Comparison of ENCODE assay signal across 27 cellular contexts in the genomic region with DNA sequence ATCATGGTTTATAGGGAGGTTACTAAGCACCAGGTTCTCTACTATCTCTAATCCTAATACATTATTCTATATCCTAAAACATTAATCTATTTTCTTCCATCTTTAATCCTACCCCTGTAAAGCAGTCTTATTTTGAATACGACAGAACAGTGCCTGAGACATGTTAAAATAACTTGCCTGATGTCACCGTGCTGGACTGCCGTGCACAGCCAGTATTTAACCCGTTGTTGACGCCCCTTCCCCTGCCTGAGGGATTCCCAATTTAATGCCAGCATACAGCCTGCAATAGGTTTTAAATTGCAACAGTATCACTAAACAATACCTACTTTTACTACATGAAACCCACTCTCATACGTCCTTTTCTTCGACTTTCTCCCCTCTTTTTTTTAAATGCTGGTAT.
DNase-seq lines count a peak whose midpoint lies in the region; ATAC-seq and TF ChIP-seq lines count a peak whose summit lies in the region.
"Had no signal": no experiment of that assay in that cellular context is flagged by ENCODE, and none has a peak within 500 bp of the region (broad histone marks: within the 10 kb centered on the region; RNA-seq: fewer than 3 reads in every experiment).

No MANE protein-coding gene starts in this region.

- ATAC-seq in CD8-positive, alpha-beta T cell, result no peak
- no peak for ATAC-seq in foreskin keratinocyte
- ATAC-seq: GM12878, left lobe of liver, sciatic nerve had no signal

- DNase-seq in CD8-positive, alpha-beta T cell, result no peak
- DNase-seq in foreskin keratinocyte, result no peak
- no peak for DNase-seq in neural progenitor cell (ENCODE audit: low spot score)
- DNase-seq in middle frontal gyrus (ENCODE audit: extremely low spot score, low spot score), result no peak
- no peak for DNase-seq in mesendoderm
- DNase-seq in KBM-7, result no peak
- no peak for DNase-seq in H9
- DNase-seq: activated CD4-positive, alpha-beta T cell treated with anti-CD3 and anti-CD28 coated beads, Interleukin-2, amount 10 ng/mL, durations not matched to agents 24 days and 14 days; activated gamma-delta T cell treated with Interleukin-2 at 50 U/mL for 16 hours; activated T-cell treated with anti-CD3 and anti-CD28 coated beads, Interleukin-2, amount 50 U/mL, for 24 hours; head of caudate nucleus; Karpas-422; natural killer cell; NCI-H1436 treated with DMSO at 0.1 percent for 48 hours; NCI-H2107; NCI-H446 treated with DMSO at 0.1 percent for 48 hours; stimulated activated CD4-positive, alpha-beta T cell treated with anti-CD3 and anti-CD28 coated beads, Interleukin-15, amount 100 ng/mL, for 24 hours; stimulated activated naive CD4-positive, alpha-beta T cell treated with Interleukin-2 at 50 U/mL for 16 hours; testis; uterus had no signal

- no peak overlapping the region for H3K9ac ChIP-seq in KMS-11
- no peak overlapping the region for H3K9ac ChIP-seq in neural progenitor cell
- H3K9ac ChIP-seq in mesendoderm (ENCODE audit: low read length), result no peak overlapping the region
- H3K9ac ChIP-seq in H9 (ENCODE audit: extremely low read depth, insufficient read length, low read length), result no peak overlapping the region
- H3K9ac ChIP-seq: parathyroid adenoma had no signal

- H2BK15ac ChIP-seq in mesendoderm (replicated peaks; ENCODE audit: low read depth) (no peak overlapping the region), H9 (ENCODE audit: low read depth, low read length) (no peak overlapping the region)

- H3K4me1 ChIP-seq in CD8-positive, alpha-beta T cell (ENCODE audit: insufficient read depth, low read length), result no peaks in the 10 kb centered on the region
- H3K4me1 ChIP-seq in KMS-11 (ENCODE audit: low read depth, poor library complexity, severe bottlenecking), result peaks cover 75% of the 10 kb centered on the region
- H3K4me1 ChIP-seq in foreskin keratinocyte, result peaks cover 35% of the 10 kb centered on the region
- peaks cover 27% of the 10 kb centered on the region for H3K4me1 ChIP-seq in neural progenitor cell
- H3K4me1 ChIP-seq in mesendoderm (ENCODE audit: control insufficient read depth, low read depth, low read length), result peaks cover 12% of the 10 kb centered on the region
- H3K4me1 ChIP-seq in H9 (ENCODE audit: insufficient read depth, low read length), result peaks cover 2% of the 10 kb centered on the region; the same call in 1 of the 2 replicates

- H2BK5ac ChIP-seq in mesendoderm (ENCODE audit: low read length) (no peak overlapping the region), H9 (ENCODE audit: insufficient read length, low read length) (no peak overlapping the region)

- H4K91ac ChIP-seq in H9 (ENCODE audit: insufficient read length, low read depth, low read length), result no peak overlapping the region

- H3K23me2 ChIP-seq in H9 (ENCODE audit: insufficient read length, low read depth, low read length, poor library complexity, severe bottlenecking), result no peaks in the 10 kb centered on the region

- H2BK120ac ChIP-seq in mesendoderm (ENCODE audit: low read depth, low read length) (no peak overlapping the region), H9 (ENCODE audit: low read depth, low read length, poor library complexity, severe bottlenecking) (no peak overlapping the region)

- no peak for TF ChIP-seq CTCF in CD8-positive, alpha-beta T cell (IDR thresholded peaks at IDR 0.05)
- TF ChIP-seq CTCF in KMS-11 (conservative IDR thresholded peaks at IDR 0.05; ENCODE audit: low read depth, low read length) (no peak), foreskin keratinocyte (conservative IDR thresholded peaks at IDR 0.05) (no peak), neural progenitor cell (IDR thresholded peaks at IDR 0.05) (no peak), H9 (conservative IDR thresholded peaks at IDR 0.05) (no peak)

- H4K5ac ChIP-seq in mesendoderm (ENCODE audit: low read length) (no peak overlapping the region), H9 (ENCODE audit: insufficient read length, low read depth, low read length) (no peak overlapping the region)

- H2BK20ac ChIP-seq in H9 (ENCODE audit: low read depth, low read length, poor library complexity, severe bottlenecking), result no peak overlapping the region

- POLR2A ChIA-PET in CD8-positive, alpha-beta T cell (lab: Charles Lee), result no interaction called here

- no peak overlapping the region for H3K4me3 Mint-ChIP-seq in CD8-positive, alpha-beta T cell
- H3K4me3 Mint-ChIP-seq in neural progenitor cell, result no peak overlapping the region
- no peak overlapping the region for H3K4me3 Mint-ChIP-seq in H9
- H3K4me3 Mint-ChIP-seq: activated CD4-positive, alpha-beta T cell treated with anti-CD3 and anti-CD28 coated beads, Interleukin-2, amount 10 ng/mL, durations not matched to agents 24 days and 14 days; activated T-cell treated with anti-CD3 and anti-CD28 coated beads, Interleukin-2, amount 50 U/mL, for 24 hours; natural killer cell had no signal

- no peak overlapping the region for H3K4me3 ChIP-seq in CD8-positive, alpha-beta T cell (ENCODE audit: low read depth, low read length)
- H3K4me3 ChIP-seq in KMS-11 (IDR thresholded peaks at IDR 0.05; ENCODE audit: insufficient read depth, low read depth, low read length) (no peak overlapping the region), neural progenitor cell (no peak overlapping the region), mesendoderm (ENCODE audit: low read length) (no peak overlapping the region)
- H3K4me3 ChIP-seq: body of pancreas, GM12878, testis, uterus had no signal

- H3K27me3 ChIP-seq in CD8-positive, alpha-beta T cell (ENCODE audit: insufficient read depth, low read length), result no peaks in the 10 kb centered on the region
- H3K27me3 ChIP-seq in KMS-11 (ENCODE audit: insufficient read depth, low read depth) (no peaks in the 10 kb centered on the region), foreskin keratinocyte (no peaks in the 10 kb centered on the region), neural progenitor cell (no peaks in the 10 kb centered on the region), mesendoderm (ENCODE audit: insufficient read depth, low read length, poor library complexity) (no peaks in the 10 kb centered on the region), H9 (ENCODE audit: insufficient read depth, low read length) (no peaks in the 10 kb centered on the region)
- H3K27me3 ChIP-seq: body of pancreas, testis, uterus had no signal

- no peak overlapping the region for H3T11ph ChIP-seq in H9 (ENCODE audit: low read length)

- in situ Hi-C loops in KBM-7 (cut with MboI; ENCODE audit: low pct_unique_long_range_greater_than_20kb, low sequenced_read_pairs), result no loop called here

- WGBS in mesendoderm (ENCODE audit: extremely low coverage, insufficient coverage, low lambda C conversion rate), result 100% methylated on average over 2 of the region's 7 CpGs
- 100% methylated on average over 2 of the region's 7 CpGs for WGBS in H9 (ENCODE audit: extremely low coverage, insufficient read length, low lambda C conversion rate)

- H3K9me3 Mint-ChIP-seq in CD8-positive, alpha-beta T cell, result no peaks in the 10 kb centered on the region
- H3K9me3 Mint-ChIP-seq in neural progenitor cell (no peaks in the 10 kb centered on the region), H9 (no peaks in the 10 kb centered on the region)
- H3K9me3 Mint-ChIP-seq: activated CD4-positive, alpha-beta T cell treated with anti-CD3 and anti-CD28 coated beads, Interleukin-2, amount 10 ng/mL, durations not matched to agents 24 days and 14 days; activated T-cell treated with anti-CD3 and anti-CD28 coated beads, Interleukin-2, amount 50 U/mL, for 24 hours; natural killer cell had no signal

- no peak overlapping the region for H3K4ac ChIP-seq in mesendoderm (ENCODE audit: low read depth, low read length)
- no peak overlapping the region for H3K4ac ChIP-seq in H9 (ENCODE audit: low read depth, low read length)

- H3K36me3 ChIP-seq in CD8-positive, alpha-beta T cell (ENCODE audit: insufficient read depth, low read length), result no peaks in the 10 kb centered on the region
- H3K36me3 ChIP-seq in KMS-11 (ENCODE audit: insufficient read depth) (no peaks in the 10 kb centered on the region), neural progenitor cell (no peaks in the 10 kb centered on the region), mesendoderm (ENCODE audit: control insufficient read depth, insufficient read depth, low read length) (no peaks in the 10 kb centered on the region)
- H3K36me3 ChIP-seq: uterus had no signal

- H3K18ac ChIP-seq in mesendoderm (ENCODE audit: low read length) (no peak overlapping the region), H9 (ENCODE audit: insufficient read length, low read depth, low read length) (no peak overlapping the region)

- H3K4me1 Mint-ChIP-seq in CD8-positive, alpha-beta T cell (ENCODE audit: low read depth), result peaks cover 48% of the 10 kb centered on the region
- H3K4me1 Mint-ChIP-seq in neural progenitor cell, result peaks cover 27% of the 10 kb centered on the region
- peaks cover 54 to 56% of the 10 kb centered on the region in 2 experiments for H3K4me1 Mint-ChIP-seq in H9

- peak overlapping the region; percentile 4 for H3K27ac Mint-ChIP-seq in CD8-positive, alpha-beta T cell
- no peak overlapping the region for H3K27ac Mint-ChIP-seq in neural progenitor cell
- 0 out of 7 replicates have a peak overlapping the region, but pooled peaks of 1 of the 3 experiments have one; percentile 1 for H3K27ac Mint-ChIP-seq in H9
- H3K27ac Mint-ChIP-seq: activated CD4-positive, alpha-beta T cell treated with anti-CD3 and anti-CD28 coated beads, Interleukin-2, amount 10 ng/mL, durations not matched to agents 24 days and 14 days; activated T-cell treated with anti-CD3 and anti-CD28 coated beads, Interleukin-2, amount 50 U/mL, for 24 hours had no signal

- no peak overlapping the region for H3K56ac ChIP-seq in mesendoderm (ENCODE audit: low read length)
- no peak overlapping the region for H3K56ac ChIP-seq in H9 (ENCODE audit: insufficient read length, low read depth, low read length)

- H3K23ac ChIP-seq in mesendoderm (ENCODE audit: low read length) (no peak overlapping the region), H9 (ENCODE audit: insufficient read length, low read depth, low read length) (no peak overlapping the region)

- no peaks in the 10 kb centered on the region for H3K27me3 Mint-ChIP-seq in CD8-positive, alpha-beta T cell (ENCODE audit: low read depth)
- H3K27me3 Mint-ChIP-seq in neural progenitor cell (ENCODE audit: insufficient read depth, low read depth) (peaks cover 2% of the 10 kb centered on the region), H9 (ENCODE audit: low read depth) (no peaks in the 10 kb centered on the region; the same call in 1 of the 2 replicates)
- H3K27me3 Mint-ChIP-seq: activated CD4-positive, alpha-beta T cell treated with anti-CD3 and anti-CD28 coated beads, Interleukin-2, amount 10 ng/mL, durations not matched to agents 24 days and 14 days; activated T-cell treated with anti-CD3 and anti-CD28 coated beads, Interleukin-2, amount 50 U/mL, for 24 hours had no signal

- no peak overlapping the region for H3K14ac ChIP-seq in H9 (ENCODE audit: insufficient read depth, low read length)

- H3K36me3 Mint-ChIP-seq in CD8-positive, alpha-beta T cell, result peaks cover 25% of the 10 kb centered on the region
- no peaks in the 10 kb centered on the region for H3K36me3 Mint-ChIP-seq in neural progenitor cell
- peaks cover 0 to 8% (median 0%) of the 10 kb centered on the region in 3 experiments; a peak in 1 of 7 replicates for H3K36me3 Mint-ChIP-seq in H9 (ENCODE audit: insufficient read depth in 1 of 3, low read depth in 3 of 3)
- H3K36me3 Mint-ChIP-seq: natural killer cell had no signal

- no peaks in the 10 kb centered on the region for H3K9me3 ChIP-seq in CD8-positive, alpha-beta T cell (ENCODE audit: low read length)
- H3K9me3 ChIP-seq in neural progenitor cell (ENCODE audit: low read depth), result no peaks in the 10 kb centered on the region
- no peaks in the 10 kb centered on the region for H3K9me3 ChIP-seq in H9 (ENCODE audit: control insufficient read depth, low read depth, low read length)
- H3K9me3 ChIP-seq: body of pancreas, testis, uterus had no signal

- intact Hi-C loops in CD8-positive, alpha-beta T cell (cut with DNase I, micrococcal nuclease), result no loop called here

- no peak overlapping the region for H4K8ac ChIP-seq in mesendoderm (ENCODE audit: low read depth, low read length)
- no peak overlapping the region for H4K8ac ChIP-seq in H9 (replicated peaks; ENCODE audit: insufficient read length, low read depth, low read length)

- H3K4me2 ChIP-seq in KMS-11 (peak overlapping the region; percentile 51; the same call in 1 of the 2 replicates), neural progenitor cell (peak overlapping the region; percentile 3), mesendoderm (ENCODE audit: low read length) (no peak overlapping the region), H9 (ENCODE audit: insufficient read depth, insufficient read length, low read length) (no peak overlapping the region)

- H3K79me1 ChIP-seq in mesendoderm (ENCODE audit: low read length) (peaks cover 2% of the 10 kb centered on the region), H9 (ENCODE audit: insufficient read depth, low read depth, low read length, poor library complexity, severe bottlenecking) (no peaks in the 10 kb centered on the region)

- H3K79me2 ChIP-seq in KMS-11 (ENCODE audit: insufficient read depth, low read depth) (no peaks in the 10 kb centered on the region), neural progenitor cell (ENCODE audit: low read depth) (no peaks in the 10 kb centered on the region), mesendoderm (ENCODE audit: control insufficient read depth, insufficient read depth, low read length) (no peaks in the 10 kb centered on the region), H9 (ENCODE audit: insufficient read depth, low read length) (no peaks in the 10 kb centered on the region)

- H2AFZ ChIP-seq in KMS-11 (ENCODE audit: low read depth) (no peak overlapping the region), neural progenitor cell (replicated peaks) (no peak overlapping the region), H9 (ENCODE audit: low read length) (no peak overlapping the region)
- H2AFZ ChIP-seq: parathyroid adenoma had no signal

- no peak overlapping the region for H2BK12ac ChIP-seq in H9 (ENCODE audit: insufficient read length, low read depth, low read length)

- no peaks in the 10 kb centered on the region for H3F3A ChIP-seq in neural progenitor cell (ENCODE audit: low read depth)

- no peak overlapping the region for H3K27ac ChIP-seq in CD8-positive, alpha-beta T cell (ENCODE audit: low read depth, low read length)
- no peak overlapping the region for H3K27ac ChIP-seq in KMS-11
- peak overlapping the region; percentile 65 for H3K27ac ChIP-seq in foreskin keratinocyte
- H3K27ac ChIP-seq in neural progenitor cell, result no peak overlapping the region
- no peak overlapping the region for H3K27ac ChIP-seq in mesendoderm (ENCODE audit: low read depth, low read length)
- H3K27ac ChIP-seq in H9 (ENCODE audit: insufficient read length, low read depth, low read length), result no peak overlapping the region
- H3K27ac ChIP-seq: C4-2B, parathyroid adenoma, testis, uterus had no signal

- CTCF ChIA-PET in CD8-positive, alpha-beta T cell (lab: Charles Lee), result no interaction called here

- H4K20me1 ChIP-seq in KMS-11 (ENCODE audit: insufficient read depth), result no peaks in the 10 kb centered on the region
- H4K20me1 ChIP-seq in neural progenitor cell (ENCODE audit: low read depth), result peaks cover 14% of the 10 kb centered on the region
- H4K20me1 ChIP-seq in H9 (ENCODE audit: control insufficient read depth, insufficient read depth, insufficient read length), result no peaks in the 10 kb centered on the region

- no peak overlapping the region for H2AK5ac ChIP-seq in mesendoderm (ENCODE audit: low read length)
- no peak overlapping the region for H2AK5ac ChIP-seq in H9 (ENCODE audit: insufficient read length, low read length)

Comparison
In these comparisons a context has a peak if more than half of its experiments do, and no peak if none do; other contexts are left out.
1. H3K4me2 ChIP-seq: peak in KMS-11 (single experiment) and neural progenitor cell (single experiment); none in mesendoderm (single experiment) and H9 (single experiment).